In the genomic region with DNA sequence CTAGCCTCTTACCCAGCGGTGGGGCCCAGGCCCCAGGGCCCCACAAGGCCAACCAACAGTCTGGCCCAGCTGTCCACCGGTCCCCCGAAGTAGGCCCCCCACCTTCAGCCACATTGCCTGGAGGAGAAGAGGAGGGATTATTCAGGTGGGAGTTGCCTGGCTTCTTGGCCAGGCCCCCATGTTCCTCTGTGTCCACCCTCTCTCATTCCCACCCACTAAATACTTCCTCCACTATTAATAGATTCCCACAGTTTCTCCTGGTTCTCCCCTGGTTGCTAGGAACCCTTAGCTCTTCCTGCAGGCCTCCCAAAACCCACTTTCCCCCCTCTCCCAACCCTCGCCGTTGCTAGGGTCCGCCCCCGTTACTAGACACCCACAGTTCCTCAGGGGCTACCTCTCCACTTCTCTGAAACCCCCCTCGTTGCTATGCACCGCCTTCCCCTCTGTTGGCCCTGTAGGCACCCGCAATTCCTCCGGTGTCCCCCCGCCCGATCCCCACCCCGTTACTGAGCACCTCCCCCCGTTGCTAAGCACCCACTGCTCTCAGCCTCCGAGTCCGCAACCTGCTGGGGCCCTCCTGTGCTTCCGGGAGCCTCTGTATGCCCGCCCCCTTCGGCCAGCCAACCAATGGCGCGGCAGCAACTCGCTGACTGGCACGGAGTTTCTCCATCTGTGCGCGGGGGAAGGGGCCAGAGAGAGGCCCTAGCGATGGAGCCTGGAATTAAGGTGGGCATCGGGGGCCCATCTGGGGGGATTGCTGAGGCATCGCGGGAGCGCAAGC, we compare ENCODE assay signal across 8 cellular contexts. TPM values are rescaled to one million over a fixed set of nuclear protein-coding genes. Genes with fewer than 3 reads are reported as not detected.
DNase-seq lines count a peak whose midpoint lies in the region; ATAC-seq and TF ChIP-seq lines count a peak whose summit lies in the region.

No MANE protein-coding gene starts in this region.

- peaks cover 46% of the 10 kb centered on the region for H3K4me1 Mint-ChIP-seq in T-helper 17 cell

- peak; percentile 58 for ATAC-seq in HG02798 (IDR thresholded peaks at IDR 0.05; ENCODE audit: poor library complexity, unreplicated experiment)
- ATAC-seq in T-helper 17 cell = peak; percentile 76
- peak; percentile 77 for ATAC-seq in left ventricle myocardium superior
- ATAC-seq in upper lobe of right lung = peak; percentile 74

- peak overlapping the region; percentile 99 for H3K27ac Mint-ChIP-seq in T-helper 17 cell

- no peaks in the 10 kb centered on the region for H3K36me3 ChIP-seq in prostate gland
- peaks cover 25% of the 10 kb centered on the region for H3K36me3 ChIP-seq in upper lobe of right lung

- TF ChIP-seq CTCF in GM12865 (IDR thresholded peaks at IDR 0.05; ENCODE audit: insufficient read depth, low read depth, low read length, missing control alignments) (no peak), prostate gland (IDR thresholded peaks at IDR 0.05) (peak in 3 of 4 experiments; percentile 18 to 23 (median 23)), upper lobe of right lung (IDR thresholded peaks at IDR 0.05) (peak; percentile 7)

- peak overlapping the region; percentile 98 for H3K4me3 Mint-ChIP-seq in T-helper 17 cell

- H3K9me3 ChIP-seq in T-helper 17 cell (ENCODE audit: control insufficient read depth, low read length, poor library complexity, severe bottlenecking) (no peaks in the 10 kb centered on the region), prostate gland (no peaks in the 10 kb centered on the region), upper lobe of right lung (no peaks in the 10 kb centered on the region)

- peak; percentile 94 for DNase-seq in GM12865 (ENCODE audit: low read depth)
- DNase-seq in NCI-H146 treated with DMSO at 0.1 percent for 48 hours (lab: John Stamatoyannopoulos, UW; ENCODE audit: unreplicated experiment) = peak; percentile 93
- peak; percentile 89 to 92 (median 91) for DNase-seq in T-helper 17 cell
- peak in 55 of 56 donors; percentile 51 to 97 (median 92) for DNase-seq in amygdala (lab: John Stamatoyannopoulos, UW)
- DNase-seq in left ventricle myocardium superior = peak; percentile 96
- peak; percentile 96 for DNase-seq in prostate gland (ENCODE audit: low spot score)
- DNase-seq in upper lobe of right lung = peak; percentile 97

- no peak for TF ChIP-seq POLR2A in prostate gland (IDR thresholded peaks at IDR 0.05)

- WGBS in prostate gland = 2% methylated on average over 31 of the region's 31 CpGs

- no peaks in the 10 kb centered on the region for H3K27me3 Mint-ChIP-seq in T-helper 17 cell

- peak overlapping the region; percentile 85 for H3K4me3 ChIP-seq in GM12865 (ENCODE audit: low read depth, low read length)
- H3K4me3 ChIP-seq in prostate gland = peak overlapping the region; percentile 28 to 79
- peak overlapping the region; percentile 75 for H3K4me3 ChIP-seq in upper lobe of right lung

- H3K27me3 ChIP-seq in prostate gland (replicated peaks; ENCODE audit: insufficient read depth) (no peaks in the 10 kb centered on the region), upper lobe of right lung (no peaks in the 10 kb centered on the region)

- H3K4me1 ChIP-seq in prostate gland (replicated peaks) = no peaks in the 10 kb centered on the region
- peaks cover 18% of the 10 kb centered on the region for H3K4me1 ChIP-seq in upper lobe of right lung

- intact Hi-C loops in left ventricle myocardium superior (cut with micrococcal nuclease) (no loop called here), prostate gland (cut with DNase I) (no loop called here), upper lobe of right lung (cut with DNase I) (no loop called here)

- peaks cover 8% of the 10 kb centered on the region for H3K36me3 Mint-ChIP-seq in T-helper 17 cell (ENCODE audit: low read depth)

- peak overlapping the region; percentile 99 to 100 for H3K27ac ChIP-seq in prostate gland
- peak overlapping the region; percentile 95 for H3K27ac ChIP-seq in upper lobe of right lung

RNA-seq across cellular contexts. Expression of gene COQ8B, which starts 2.0 kb away (rescaled TPM):
- 10 to 100 TPM; 25.1 to 35.6 TPM for total RNA-seq in T-helper 17 cell
- total RNA-seq in left ventricle myocardium superior = 34.6 TPM
- 10 to 100 TPM; 61.2 to 64.4 TPM for total RNA-seq in prostate gland
- 43.6 TPM for total RNA-seq in upper lobe of right lung

RNA-seq across cellular contexts. Expression of gene ITPKC, which starts 2.2 kb away (rescaled TPM):
- total RNA-seq in T-helper 17 cell (1 to 10 TPM; 6.5 to 8.3 TPM), left ventricle myocardium superior (12.8 TPM), prostate gland (10 to 100 TPM; 40.8 to 44.5 TPM), upper lobe of right lung (51.6 TPM)

RNA-seq across cellular contexts. Expression of gene NUMBL, which starts 24.3 kb away (rescaled TPM):
- total RNA-seq in T-helper 17 cell = 1 to 10 TPM; 5.7 to 7.5 TPM
- total RNA-seq in left ventricle myocardium superior = 16.9 TPM
- 100 to 1,000 TPM in 1 of 2 donors, 10 to 100 TPM in 1; 24.3 to 102 TPM for total RNA-seq in prostate gland
- 19.5 TPM for total RNA-seq in upper lobe of right lung

RNA-seq across cellular contexts. Expression of gene ACTMAP, which starts 35.6 kb away (rescaled TPM):
- total RNA-seq in T-helper 17 cell = 1 to 10 TPM; 6.7 to 7.8 TPM
- total RNA-seq in left ventricle myocardium superior = 6.7 TPM
- total RNA-seq in prostate gland = 10 to 100 TPM in 1 of 2 donors, 1 to 10 TPM in 1; 4.4 to 25.2 TPM
- total RNA-seq in upper lobe of right lung = 18.5 TPM

RNA-seq across cellular contexts. Expression of gene SNRPA, which starts 36.3 kb away (rescaled TPM):
- total RNA-seq in T-helper 17 cell = 10 to 100 TPM; 67.3 to 81.8 TPM
- total RNA-seq in left ventricle myocardium superior = 41.6 TPM
- total RNA-seq in prostate gland = 10 to 100 TPM; 70.3 to 92.2 TPM
- total RNA-seq in upper lobe of right lung = 51.7 TPM

Comparison
In these comparisons a context has a peak if more than half of its experiments do, and no peak if none do; other contexts are left out.
1. Peak in every context shown above with its lines: DNase-seq, ATAC-seq, H3K4me3 ChIP-seq and H3K27ac ChIP-seq.